8 cellular contexts compared by ENCODE assay signal in the genomic region with DNA sequence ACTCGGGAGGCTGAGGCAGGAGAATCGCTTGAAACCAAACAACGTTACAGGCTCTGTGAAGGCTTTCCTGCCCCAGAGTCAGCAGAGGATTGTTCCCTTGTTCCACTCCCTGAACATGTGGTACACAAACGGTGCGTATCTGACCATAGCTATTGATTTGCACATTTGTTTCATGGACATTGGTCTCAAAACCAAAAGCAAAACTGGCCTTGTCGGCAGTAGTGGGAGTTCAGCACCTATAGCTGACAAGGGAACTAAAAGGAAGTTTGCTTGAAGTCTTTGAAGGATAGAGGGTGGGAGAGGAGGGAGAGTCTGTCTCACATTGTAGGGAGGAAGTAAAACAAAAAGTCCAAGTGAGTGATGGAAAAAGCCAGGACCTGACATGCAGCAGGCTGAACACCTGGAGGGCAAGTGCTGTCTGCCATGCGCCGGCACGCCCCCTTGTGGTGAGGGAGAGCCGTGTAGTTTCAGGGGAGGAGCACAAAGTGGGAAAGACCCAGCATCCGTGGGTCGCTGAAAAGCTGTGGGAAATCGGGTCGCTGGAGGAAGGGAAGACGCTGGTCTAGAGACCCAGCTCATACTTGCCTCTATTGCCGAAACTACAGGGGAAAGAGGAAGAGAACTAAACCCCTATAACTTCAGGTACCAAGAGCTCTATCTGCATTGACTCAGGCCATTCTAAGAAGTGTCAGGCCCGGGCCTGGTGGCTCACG. TPM values are rescaled to one million over a fixed set of nuclear protein-coding genes. Genes with fewer than 3 reads are reported as not detected.
DNase-seq lines count a peak whose midpoint lies in the region.

No MANE protein-coding gene starts in this region.

- H3K4me1 ChIP-seq in SJCRH30: no peaks in the 10 kb centered on the region

- no peak overlapping the region for H3K27ac ChIP-seq in SJCRH30

- no peaks in the 10 kb centered on the region for H3K9me3 ChIP-seq in SJCRH30 (replicated peaks)

- H3K4me3 ChIP-seq in SJCRH30: no peak overlapping the region

- H3K27me3 ChIP-seq in SJCRH30: no peaks in the 10 kb centered on the region

- intact Hi-C loops in posterior cingulate gyrus (cut with DNase I): loop anchor here (5.0 kb wide), 1 partner anchor 104 kb away; no protein-coding TSS in a partner anchor

- peaks cover 12% of the 10 kb centered on the region; the same call in 1 of the 2 replicates for H3K36me3 ChIP-seq in SJCRH30

- DNase-seq in GDM1 (lab: John Stamatoyannopoulos, UW) (peak; percentile 35), GOT3 (lab: John Stamatoyannopoulos, UW) (peak; percentile 1), Kasumi-1 (lab: John Stamatoyannopoulos, UW) (peak; percentile 28 to 52), SJCRH30 (peak; percentile 70 to 79), glomerular visceral epithelial cell (ENCODE audit: extremely low spot score) (peak; percentile 75), posterior cingulate gyrus (peak in 9 of 10 donors; percentile 36 to 95 (median 74)), ureter (ENCODE audit: low spot score) (peak; percentile 85)
- peak; percentile 65 to 78 (median 70) for DNase-seq in activated naive CD4-positive, alpha-beta T cell (lab: John Stamatoyannopoulos, UW)

RNA-seq across cellular contexts. Expression of a gene that starts 58.0 kb away (rescaled TPM):
- total RNA-seq in SJCRH30 (2014; rRNA removed; shearing (Covaris generic)): 143 and 146 TPM in 2 replicates
- 132 TPM for total RNA-seq in ureter

Comparison
In these comparisons a context has a peak if more than half of its experiments do, and no peak if none do; other contexts are left out.
1. DNase-seq: peak in every context shown above with its lines; median percentile 85 in ureter; 75 in glomerular visceral epithelial cell; 74 in SJCRH30; 74 in posterior cingulate gyrus; 70 in activated naive CD4-positive, alpha-beta T cell; 40 in Kasumi-1; 35 in GDM1; 1 in GOT3.